In the genomic region with DNA sequence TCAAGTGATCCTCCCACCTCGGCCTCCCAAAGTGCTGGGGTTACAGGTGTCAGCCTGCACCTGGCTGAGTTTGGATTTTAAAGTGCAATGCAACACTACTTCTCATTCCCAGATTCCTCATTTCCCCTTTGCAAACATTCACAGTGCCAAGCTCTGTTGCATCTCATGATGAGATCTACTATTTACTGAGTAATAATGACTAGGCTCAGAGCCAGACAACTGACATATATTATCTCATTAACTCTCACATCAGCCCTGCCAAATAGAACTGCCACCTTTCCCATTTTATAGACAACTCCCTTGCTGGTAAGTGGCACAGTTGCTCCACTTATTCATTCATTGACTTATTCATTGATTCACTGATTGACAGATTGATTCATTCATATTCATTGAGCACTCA, we compare ENCODE assay signal across 1 cellular context.
A peak's percentile ranks its signal among the peaks of the same experiment; 100 is the strongest.
TF ChIP-seq lines count a peak whose summit lies in the region.

No MANE protein-coding gene starts in this region.

TF ChIP-seq in K562, 482 proteins besides CTCF, POLR2A, EP300 and RAD21:
- TF ChIP-seq MEIS2 (IDR thresholded peaks at IDR 0.05; ENCODE audit: partially characterized antibody), result peak; percentile 89
- TF ChIP-seq PTTG1 (tag; IDR thresholded peaks at IDR 0.05; ENCODE audit: low read depth), result no peak
- peak; percentile 17; the same call in 1 of the 2 replicates for TF ChIP-seq GATAD2A (IDR thresholded peaks at IDR 0.05)
- TF ChIP-seq ZZZ3 (IDR thresholded peaks at IDR 0.05), result no peak
- TF ChIP-seq, protein P1, sequence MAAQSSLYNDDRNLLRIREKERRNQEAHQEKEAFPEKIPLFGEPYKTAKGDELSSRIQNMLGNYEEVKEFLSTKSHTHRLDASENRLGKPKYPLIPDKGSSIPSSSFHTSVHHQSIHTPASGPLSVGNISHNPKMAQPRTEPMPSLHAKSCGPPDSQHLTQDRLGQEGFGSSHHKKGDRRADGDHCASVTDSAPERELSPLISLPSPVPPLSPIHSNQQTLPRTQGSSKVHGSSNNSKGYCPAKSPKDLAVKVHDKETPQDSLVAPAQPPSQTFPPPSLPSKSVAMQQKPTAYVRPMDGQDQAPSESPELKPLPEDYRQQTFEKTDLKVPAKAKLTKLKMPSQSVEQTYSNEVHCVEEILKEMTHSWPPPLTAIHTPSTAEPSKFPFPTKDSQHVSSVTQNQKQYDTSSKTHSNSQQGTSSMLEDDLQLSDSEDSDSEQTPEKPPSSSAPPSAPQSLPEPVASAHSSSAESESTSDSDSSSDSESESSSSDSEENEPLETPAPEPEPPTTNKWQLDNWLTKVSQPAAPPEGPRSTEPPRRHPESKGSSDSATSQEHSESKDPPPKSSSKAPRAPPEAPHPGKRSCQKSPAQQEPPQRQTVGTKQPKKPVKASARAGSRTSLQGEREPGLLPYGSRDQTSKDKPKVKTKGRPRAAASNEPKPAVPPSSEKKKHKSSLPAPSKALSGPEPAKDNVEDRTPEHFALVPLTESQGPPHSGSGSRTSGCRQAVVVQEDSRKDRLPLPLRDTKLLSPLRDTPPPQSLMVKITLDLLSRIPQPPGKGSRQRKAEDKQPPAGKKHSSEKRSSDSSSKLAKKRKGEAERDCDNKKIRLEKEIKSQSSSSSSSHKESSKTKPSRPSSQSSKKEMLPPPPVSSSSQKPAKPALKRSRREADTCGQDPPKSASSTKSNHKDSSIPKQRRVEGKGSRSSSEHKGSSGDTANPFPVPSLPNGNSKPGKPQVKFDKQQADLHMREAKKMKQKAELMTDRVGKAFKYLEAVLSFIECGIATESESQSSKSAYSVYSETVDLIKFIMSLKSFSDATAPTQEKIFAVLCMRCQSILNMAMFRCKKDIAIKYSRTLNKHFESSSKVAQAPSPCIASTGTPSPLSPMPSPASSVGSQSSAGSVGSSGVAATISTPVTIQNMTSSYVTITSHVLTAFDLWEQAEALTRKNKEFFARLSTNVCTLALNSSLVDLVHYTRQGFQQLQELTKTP (IDR thresholded peaks at IDR 0.05; ENCODE audit: low read depth in 1 of 2, partially characterized antibody in 2 of 2), result no peak
- no peak for TF ChIP-seq SNIP1 (IDR thresholded peaks at IDR 0.05; ENCODE audit: low read depth)
- no peak; the same call in 1 of the 2 replicates for TF ChIP-seq FOSL1 (tag; conservative IDR thresholded peaks at IDR 0.05)
- no peak for TF ChIP-seq STAT5B (CRISPR knock-in tag; IDR thresholded peaks at IDR 0.05)
- TF ChIP-seq, protein P2, sequence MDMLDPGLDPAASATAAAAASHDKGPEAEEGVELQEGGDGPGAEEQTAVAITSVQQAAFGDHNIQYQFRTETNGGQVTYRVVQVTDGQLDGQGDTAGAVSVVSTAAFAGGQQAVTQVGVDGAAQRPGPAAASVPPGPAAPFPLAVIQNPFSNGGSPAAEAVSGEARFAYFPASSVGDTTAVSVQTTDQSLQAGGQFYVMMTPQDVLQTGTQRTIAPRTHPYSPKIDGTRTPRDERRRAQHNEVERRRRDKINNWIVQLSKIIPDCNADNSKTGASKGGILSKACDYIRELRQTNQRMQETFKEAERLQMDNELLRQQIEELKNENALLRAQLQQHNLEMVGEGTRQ (CRISPR knock-in tag; IDR thresholded peaks at IDR 0.05), result no peak
- no peak for TF ChIP-seq JUND (IDR thresholded peaks at IDR 0.05; ENCODE audit: borderline replicate concordance, low read depth, low read length)
- TF ChIP-seq JUND (tag; IDR thresholded peaks at IDR 0.05; ENCODE audit: borderline replicate concordance, low read depth, low read length), result 0 out of 3 replicates have a peak, but pooled peaks have one; percentile 20
- TF ChIP-seq, protein P3, sequence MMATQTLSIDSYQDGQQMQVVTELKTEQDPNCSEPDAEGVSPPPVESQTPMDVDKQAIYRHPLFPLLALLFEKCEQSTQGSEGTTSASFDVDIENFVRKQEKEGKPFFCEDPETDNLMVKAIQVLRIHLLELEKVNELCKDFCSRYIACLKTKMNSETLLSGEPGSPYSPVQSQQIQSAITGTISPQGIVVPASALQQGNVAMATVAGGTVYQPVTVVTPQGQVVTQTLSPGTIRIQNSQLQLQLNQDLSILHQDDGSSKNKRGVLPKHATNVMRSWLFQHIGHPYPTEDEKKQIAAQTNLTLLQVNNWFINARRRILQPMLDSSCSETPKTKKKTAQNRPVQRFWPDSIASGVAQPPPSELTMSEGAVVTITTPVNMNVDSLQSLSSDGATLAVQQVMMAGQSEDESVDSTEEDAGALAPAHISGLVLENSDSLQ (IDR thresholded peaks at IDR 0.05), result peak; percentile 68
- TF ChIP-seq, protein P4, sequence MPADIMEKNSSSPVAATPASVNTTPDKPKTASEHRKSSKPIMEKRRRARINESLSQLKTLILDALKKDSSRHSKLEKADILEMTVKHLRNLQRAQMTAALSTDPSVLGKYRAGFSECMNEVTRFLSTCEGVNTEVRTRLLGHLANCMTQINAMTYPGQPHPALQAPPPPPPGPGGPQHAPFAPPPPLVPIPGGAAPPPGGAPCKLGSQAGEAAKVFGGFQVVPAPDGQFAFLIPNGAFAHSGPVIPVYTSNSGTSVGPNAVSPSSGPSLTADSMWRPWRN (IDR thresholded peaks at IDR 0.05; ENCODE audit: low read depth), result 0 out of 2 replicates have a peak, but pooled peaks have one; percentile 18
- TF ChIP-seq CTBP1 (IDR thresholded peaks at IDR 0.05; ENCODE audit: borderline replicate concordance), result peak; percentile 13; the same call in 1 of the 2 replicates
- no peak for TF ChIP-seq ZNF143 (CRISPR knock-in tag; IDR thresholded peaks at IDR 0.05)
- TF ChIP-seq HDAC3 (IDR thresholded peaks at IDR 0.05; ENCODE audit: borderline replicate concordance, partially characterized antibody), result no peak
- TF ChIP-seq DPF2 (IDR thresholded peaks at IDR 0.05), result 0 out of 2 replicates have a peak, but pooled peaks have one; percentile 14
- TF ChIP-seq, protein P5, sequence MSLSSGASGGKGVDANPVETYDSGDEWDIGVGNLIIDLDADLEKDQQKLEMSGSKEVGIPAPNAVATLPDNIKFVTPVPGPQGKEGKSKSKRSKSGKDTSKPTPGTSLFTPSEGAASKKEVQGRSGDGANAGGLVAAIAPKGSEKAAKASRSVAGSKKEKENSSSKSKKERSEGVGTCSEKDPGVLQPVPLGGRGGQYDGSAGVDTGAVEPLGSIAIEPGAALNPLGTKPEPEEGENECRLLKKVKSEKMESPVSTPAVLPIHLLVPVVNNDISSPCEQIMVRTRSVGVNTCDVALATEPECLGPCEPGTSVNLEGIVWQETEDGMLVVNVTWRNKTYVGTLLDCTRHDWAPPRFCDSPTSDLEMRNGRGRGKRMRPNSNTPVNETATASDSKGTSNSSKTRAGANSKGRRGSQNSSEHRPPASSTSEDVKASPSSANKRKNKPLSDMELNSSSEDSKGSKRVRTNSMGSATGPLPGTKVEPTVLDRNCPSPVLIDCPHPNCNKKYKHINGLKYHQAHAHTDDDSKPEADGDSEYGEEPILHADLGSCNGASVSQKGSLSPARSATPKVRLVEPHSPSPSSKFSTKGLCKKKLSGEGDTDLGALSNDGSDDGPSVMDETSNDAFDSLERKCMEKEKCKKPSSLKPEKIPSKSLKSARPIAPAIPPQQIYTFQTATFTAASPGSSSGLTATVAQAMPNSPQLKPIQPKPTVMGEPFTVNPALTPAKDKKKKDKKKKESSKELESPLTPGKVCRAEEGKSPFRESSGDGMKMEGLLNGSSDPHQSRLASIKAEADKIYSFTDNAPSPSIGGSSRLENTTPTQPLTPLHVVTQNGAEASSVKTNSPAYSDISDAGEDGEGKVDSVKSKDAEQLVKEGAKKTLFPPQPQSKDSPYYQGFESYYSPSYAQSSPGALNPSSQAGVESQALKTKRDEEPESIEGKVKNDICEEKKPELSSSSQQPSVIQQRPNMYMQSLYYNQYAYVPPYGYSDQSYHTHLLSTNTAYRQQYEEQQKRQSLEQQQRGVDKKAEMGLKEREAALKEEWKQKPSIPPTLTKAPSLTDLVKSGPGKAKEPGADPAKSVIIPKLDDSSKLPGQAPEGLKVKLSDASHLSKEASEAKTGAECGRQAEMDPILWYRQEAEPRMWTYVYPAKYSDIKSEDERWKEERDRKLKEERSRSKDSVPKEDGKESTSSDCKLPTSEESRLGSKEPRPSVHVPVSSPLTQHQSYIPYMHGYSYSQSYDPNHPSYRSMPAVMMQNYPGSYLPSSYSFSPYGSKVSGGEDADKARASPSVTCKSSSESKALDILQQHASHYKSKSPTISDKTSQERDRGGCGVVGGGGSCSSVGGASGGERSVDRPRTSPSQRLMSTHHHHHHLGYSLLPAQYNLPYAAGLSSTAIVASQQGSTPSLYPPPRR (CRISPR knock-in tag; IDR thresholded peaks at IDR 0.05; ENCODE audit: borderline replicate concordance), result no peak
- no peak for TF ChIP-seq ZNF507 (tag; conservative IDR thresholded peaks at IDR 0.05)
- no peak for TF ChIP-seq U2AF1 (optimal IDR thresholded peaks at IDR 0.05; ENCODE audit: low read depth, low read length)
- TF ChIP-seq SOX6 (IDR thresholded peaks at IDR 0.05), result peak; percentile 51; the same call in 1 of the 2 replicates
- peak; percentile 63 for TF ChIP-seq ZNF239 (CRISPR knock-in tag; IDR thresholded peaks at IDR 0.05)
- TF ChIP-seq NFIC (IDR thresholded peaks at IDR 0.05), result peak; percentile 37; the same call in 1 of the 2 replicates
- peak; percentile 49; the same call in 1 of the 2 replicates for TF ChIP-seq SMARCE1 (IDR thresholded peaks at IDR 0.05)
- TF ChIP-seq SPI1 (IDR thresholded peaks at IDR 0.05; ENCODE audit: borderline replicate concordance, low read depth, low read length), result no peak
- no peak for TF ChIP-seq GTF2F1 (IDR thresholded peaks at IDR 0.05; ENCODE audit: low read depth, low read length)
- TF ChIP-seq ARID1B (IDR thresholded peaks at IDR 0.05), result no peak; the same call in 1 of the 2 replicates
- TF ChIP-seq ZNF212 (CRISPR knock-in tag; IDR thresholded peaks at IDR 0.05), result no peak
- TF ChIP-seq, protein P6, sequence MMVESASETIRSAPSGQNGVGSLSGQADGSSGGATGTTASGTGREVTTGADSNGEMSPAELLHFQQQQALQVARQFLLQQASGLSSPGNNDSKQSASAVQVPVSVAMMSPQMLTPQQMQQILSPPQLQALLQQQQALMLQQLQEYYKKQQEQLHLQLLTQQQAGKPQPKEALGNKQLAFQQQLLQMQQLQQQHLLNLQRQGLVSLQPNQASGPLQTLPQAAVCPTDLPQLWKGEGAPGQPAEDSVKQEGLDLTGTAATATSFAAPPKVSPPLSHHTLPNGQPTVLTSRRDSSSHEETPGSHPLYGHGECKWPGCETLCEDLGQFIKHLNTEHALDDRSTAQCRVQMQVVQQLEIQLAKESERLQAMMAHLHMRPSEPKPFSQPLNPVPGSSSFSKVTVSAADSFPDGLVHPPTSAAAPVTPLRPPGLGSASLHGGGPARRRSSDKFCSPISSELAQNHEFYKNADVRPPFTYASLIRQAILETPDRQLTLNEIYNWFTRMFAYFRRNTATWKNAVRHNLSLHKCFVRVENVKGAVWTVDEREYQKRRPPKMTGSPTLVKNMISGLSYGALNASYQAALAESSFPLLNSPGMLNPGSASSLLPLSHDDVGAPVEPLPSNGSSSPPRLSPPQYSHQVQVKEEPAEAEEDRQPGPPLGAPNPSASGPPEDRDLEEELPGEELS (CRISPR knock-in tag; IDR thresholded peaks at IDR 0.05; ENCODE audit: borderline replicate concordance), result no peak
- TF ChIP-seq HNRNPH1 (optimal IDR thresholded peaks at IDR 0.05; ENCODE audit: low read depth, low read length), result no peak
- no peak for TF ChIP-seq LEF1 (IDR thresholded peaks at IDR 0.05)
- TF ChIP-seq, protein P7, sequence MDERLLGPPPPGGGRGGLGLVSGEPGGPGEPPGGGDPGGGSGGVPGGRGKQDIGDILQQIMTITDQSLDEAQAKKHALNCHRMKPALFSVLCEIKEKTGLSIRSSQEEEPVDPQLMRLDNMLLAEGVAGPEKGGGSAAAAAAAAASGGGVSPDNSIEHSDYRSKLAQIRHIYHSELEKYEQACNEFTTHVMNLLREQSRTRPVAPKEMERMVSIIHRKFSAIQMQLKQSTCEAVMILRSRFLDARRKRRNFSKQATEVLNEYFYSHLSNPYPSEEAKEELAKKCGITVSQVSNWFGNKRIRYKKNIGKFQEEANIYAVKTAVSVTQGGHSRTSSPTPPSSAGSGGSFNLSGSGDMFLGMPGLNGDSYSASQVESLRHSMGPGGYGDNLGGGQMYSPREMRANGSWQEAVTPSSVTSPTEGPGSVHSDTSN (CRISPR knock-in tag; IDR thresholded peaks at IDR 0.05; ENCODE audit: low read depth), result no peak
- TF ChIP-seq, protein P7 (tag; conservative IDR thresholded peaks at IDR 0.05; ENCODE audit: low read depth), result peak; percentile 70
- peak; percentile 38; the same call in 1 of the 2 replicates for TF ChIP-seq NFE2 (IDR thresholded peaks at IDR 0.05; ENCODE audit: low read depth)
- no peak for TF ChIP-seq MBD2 (IDR thresholded peaks at IDR 0.05; ENCODE audit: borderline replicate concordance, low read depth)
- no peak for TF ChIP-seq ZNF699 (CRISPR knock-in tag; IDR thresholded peaks at IDR 0.05; ENCODE audit: insufficient replicate concordance)
